In the genomic region with DNA sequence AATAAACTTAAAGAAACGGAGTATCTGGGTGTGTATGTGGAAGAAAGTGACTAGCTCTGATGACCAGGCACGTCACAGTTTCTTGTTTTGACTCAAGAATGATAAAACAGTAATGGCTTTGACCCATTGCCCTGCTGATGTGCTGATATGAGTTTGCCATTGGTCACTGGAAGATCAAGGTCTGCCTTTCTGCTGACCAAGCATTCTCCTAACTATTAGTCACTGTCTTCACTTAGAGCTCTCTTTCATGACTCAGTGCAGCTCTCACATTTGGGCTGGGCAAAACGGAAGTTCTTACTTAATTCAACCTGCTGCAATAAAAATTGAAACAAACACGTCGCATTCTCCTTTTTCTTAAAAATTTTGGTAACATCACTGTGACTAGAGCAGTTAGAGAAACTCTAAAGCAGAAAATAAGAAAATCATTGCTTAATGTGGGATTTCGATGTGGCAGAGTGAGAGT, we compare ENCODE assay signal across 8 cellular contexts.
DNase-seq lines count a peak whose midpoint lies in the region; ATAC-seq and TF ChIP-seq lines count a peak whose summit lies in the region.

No MANE protein-coding gene starts in this region.

- no peaks in the 10 kb centered on the region for H3K9me3 Mint-ChIP-seq in activated T-helper 17 cell treated with anti-CD3 and anti-CD28 coated beads, Interleukin-2, amount 50 U/mL, for 72 hours

- H3K27ac Mint-ChIP-seq in activated T-helper 17 cell treated with anti-CD3 and anti-CD28 coated beads, Interleukin-2, amount 50 U/mL, for 72 hours, result peak overlapping the region; percentile 93

- ATAC-seq in GM18505 (IDR thresholded peaks at IDR 0.05; ENCODE audit: unreplicated experiment) (peak; percentile 92), HG02678 (IDR thresholded peaks at IDR 0.05; ENCODE audit: unreplicated experiment) (peak; percentile 88)
- peak; percentile 95 for ATAC-seq in activated T-helper 17 cell treated with anti-CD3 and anti-CD28 coated beads, Interleukin-2, amount 50 U/mL, for 72 hours (replicated peaks)

- no peak for TF ChIP-seq POLR2A in GM18505 (IDR thresholded peaks at IDR 0.05; ENCODE audit: borderline replicate concordance, extremely low read depth, insufficient read depth, insufficient read length)

- peaks cover 17% of the 10 kb centered on the region for H3K4me1 Mint-ChIP-seq in activated T-helper 17 cell treated with anti-CD3 and anti-CD28 coated beads, Interleukin-2, amount 50 U/mL, for 72 hours

- peak overlapping the region; percentile 74 for H3K4me3 Mint-ChIP-seq in activated T-helper 17 cell treated with anti-CD3 and anti-CD28 coated beads, Interleukin-2, amount 50 U/mL, for 72 hours

- no peaks in the 10 kb centered on the region for H3K36me3 Mint-ChIP-seq in activated T-helper 17 cell treated with anti-CD3 and anti-CD28 coated beads, Interleukin-2, amount 50 U/mL, for 72 hours (ENCODE audit: low read depth)

- DNase-seq in NOMO-1 treated with dmso at 0.1 percent for 144 hours (lab: John Stamatoyannopoulos, UW; ENCODE audit: unreplicated experiment), result peak; percentile 69
- DNase-seq in hepatic stellate cell (ENCODE audit: low spot score), result peak; percentile 36
- DNase-seq in stimulated activated CD4-positive, alpha-beta T cell treated with anti-CD3 and anti-CD28 coated beads, Interleukin-2, amount 100 ng/mL, for 4 hours (ENCODE audit: low read depth), result peak; percentile 44
- DNase-seq in NCI-H1092 treated with DMSO at 0.1 percent for 48 hours (lab: John Stamatoyannopoulos, UW), result no peak
- no peak for DNase-seq in NCI-H1436 (lab: John Stamatoyannopoulos, UW)

- no peaks in the 10 kb centered on the region for H3K27me3 Mint-ChIP-seq in activated T-helper 17 cell treated with anti-CD3 and anti-CD28 coated beads, Interleukin-2, amount 50 U/mL, for 72 hours

Comparison
In these comparisons a context has a peak if more than half of its experiments do, and no peak if none do; other contexts are left out.
1. DNase-seq: peak in NOMO-1 treated with dmso at 0.1 percent for 144 hours (single experiment), hepatic stellate cell (single experiment) and stimulated activated CD4-positive, alpha-beta T cell treated with anti-CD3 and anti-CD28 coated beads, Interleukin-2, amount 100 ng/mL, for 4 hours (single experiment); none in NCI-H1092 treated with DMSO at 0.1 percent for 48 hours (single experiment) and NCI-H1436 (single experiment).
2. Peak in every context shown above with its lines, with median percentiles within 50 percentile points of each other: ATAC-seq.